ENCODE assay signal across 11 cellular contexts in the genomic region with DNA sequence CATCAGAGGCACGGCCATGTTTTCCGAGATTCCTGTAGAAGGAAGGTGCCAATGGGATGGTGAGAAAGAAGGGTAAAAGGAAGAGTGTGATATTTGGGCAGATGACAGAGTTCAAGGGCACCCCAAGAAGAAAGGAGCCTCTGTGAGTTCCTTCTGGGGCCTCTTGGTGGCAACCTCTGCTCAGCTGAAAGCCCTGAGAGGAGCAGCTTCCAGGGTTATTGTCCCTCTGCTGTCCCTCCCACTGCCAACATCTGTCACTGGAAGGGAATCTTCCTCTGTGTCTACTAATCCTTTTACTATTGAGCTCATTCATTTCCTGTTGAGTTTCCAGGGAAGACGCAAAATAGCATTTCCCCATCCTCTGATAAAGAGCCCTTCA. TPM values are rescaled to one million over a fixed set of nuclear protein-coding genes. Genes with fewer than 3 reads are reported as not detected.
A peak's percentile ranks its signal among the peaks of the same experiment; 100 is the strongest.
DNase-seq lines count a peak whose midpoint lies in the region; ATAC-seq, FAIRE-seq and TF ChIP-seq lines count a peak whose summit lies in the region.
"Had no signal": no experiment of that assay in that cellular context is flagged by ENCODE, and none has a peak within 500 bp of the region (broad histone marks: within the 10 kb centered on the region; RNA-seq: fewer than 3 reads in every experiment).

No MANE protein-coding gene starts in this region.

- H3K9me3 ChIP-seq in suprapubic skin: no peaks in the 10 kb centered on the region

- no peak overlapping the region for H3K27ac ChIP-seq in suprapubic skin
- H3K27ac ChIP-seq: cardiac muscle cell, HL-60 had no signal

- no peaks in the 10 kb centered on the region for H3K27me3 ChIP-seq in suprapubic skin
- H3K27me3 ChIP-seq: cardiac muscle cell had no signal

- H3K4me3 ChIP-seq in suprapubic skin: no peak overlapping the region
- H3K4me3 ChIP-seq: cardiac muscle cell had no signal

- no peak for FAIRE-seq in D721Med (lab: Jason Lieb, UNC)

- ATAC-seq in HG03175 (IDR thresholded peaks at IDR 0.05; ENCODE audit: unreplicated experiment): peak; percentile 9
- ATAC-seq in left lobe of liver: peak; percentile 27
- ATAC-seq in HG02759 (IDR thresholded peaks at IDR 0.05; ENCODE audit: unreplicated experiment): no peak
- no peak for ATAC-seq in GM21619 (IDR thresholded peaks at IDR 0.05; ENCODE audit: unreplicated experiment)

- no peak for TF ChIP-seq POLR2A in suprapubic skin (IDR thresholded peaks at IDR 0.05)

- peaks cover 7% of the 10 kb centered on the region for H3K4me1 ChIP-seq in suprapubic skin

- no peaks in the 10 kb centered on the region for H3K36me3 ChIP-seq in suprapubic skin
- H3K36me3 ChIP-seq: cardiac muscle cell had no signal

- peak; percentile 38 for TF ChIP-seq CTCF in D721Med (IDR thresholded peaks at IDR 0.05; ENCODE audit: insufficient read depth, missing control alignments)
- no peak for TF ChIP-seq CTCF in suprapubic skin (IDR thresholded peaks at IDR 0.05)

- DNase-seq in D721Med (ENCODE audit: insufficient read length, low spot score): peak; percentile 38
- DNase-seq in SKM-1 (lab: John Stamatoyannopoulos, UW; ENCODE audit: unreplicated experiment): peak; percentile 33
- no peak for DNase-seq in left lobe of liver (ENCODE audit: low spot score)
- DNase-seq in suprapubic skin (ENCODE audit: low spot score in 2 of 2): no peak
- no peak for DNase-seq in HUDEP-2 (lab: John Stamatoyannopoulos, UW; ENCODE audit: unreplicated experiment in 76 of 76)

- TF ChIP-seq EP300 in suprapubic skin (IDR thresholded peaks at IDR 0.05): no peak

- 38% methylated on average over 3 of the region's 3 CpGs for WGBS in suprapubic skin

RNA-seq across cellular contexts. Expression of a gene that starts 40.0 kb away (rescaled TPM):
- total RNA-seq in left lobe of liver (not detected), suprapubic skin (not detected)
- total RNA-seq: cardiac muscle cell, lower leg skin had no signal

RNA-seq across cellular contexts. Expression of a gene that starts 48.3 kb away (rescaled TPM):
- 1.2 TPM for total RNA-seq in left lobe of liver
- total RNA-seq in suprapubic skin: not detected
- total RNA-seq: cardiac muscle cell had no signal

Comparison
In these comparisons a context has a peak if more than half of its experiments do, and no peak if none do; other contexts are left out.
1. DNase-seq: peak in D721Med (single experiment) and SKM-1 (single experiment); none in left lobe of liver (single experiment), suprapubic skin (0 of 2) and HUDEP-2 (0 of 76).
2. ATAC-seq: peak in HG03175 (single experiment) and left lobe of liver (single experiment); none in HG02759 (single experiment) and GM21619 (single experiment).